ENCODE assay signal across 33 cellular contexts in the genomic region with DNA sequence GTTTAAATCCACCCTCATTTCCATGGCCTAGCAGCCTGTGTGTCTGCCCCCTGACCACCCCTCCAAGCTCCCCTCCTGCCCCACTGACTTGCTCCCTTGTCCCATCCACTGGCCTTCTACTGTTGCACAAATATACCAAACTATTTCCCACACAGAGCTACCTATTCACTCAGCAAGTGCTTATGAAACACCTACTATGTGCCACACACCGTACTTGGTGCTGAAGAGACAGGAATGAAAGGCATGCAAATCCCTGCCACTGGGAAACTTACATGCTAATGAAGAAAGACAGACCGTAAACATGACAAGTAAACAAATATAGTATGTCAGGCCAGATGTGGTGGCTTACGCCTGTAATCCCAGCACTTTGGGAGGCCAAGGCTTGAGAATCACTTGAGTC. TPM values are rescaled to one million over a fixed set of nuclear protein-coding genes. Genes with fewer than 3 reads are reported as not detected.
DNase-seq lines count a peak whose midpoint lies in the region; ATAC-seq, FAIRE-seq and TF ChIP-seq lines count a peak whose summit lies in the region.
"Had no signal": no experiment of that assay in that cellular context is flagged by ENCODE, and none has a peak within 500 bp of the region (broad histone marks: within the 10 kb centered on the region; RNA-seq: fewer than 3 reads in every experiment).

No MANE protein-coding gene starts in this region.

- intact Hi-C loops in HepG2 (cut with micrococcal nuclease; ENCODE audit: unreplicated experiment) = no loop called here
- intact Hi-C loops in right lobe of liver (cut with DNase I) = no loop called here
- intact Hi-C loops in K562 (cut with micrococcal nuclease) = no loop called here
- intact Hi-C loops in heart left ventricle (cut with DNase I) = no loop called here

- H3K9ac ChIP-seq in HepG2 (ENCODE audit: insufficient read depth, low read depth, low read length) = no peak overlapping the region
- H3K9ac ChIP-seq in K562 (ENCODE audit: insufficient read depth in 1 of 2, low read depth in 2 of 2, low read length in 2 of 2) = no peak overlapping the region
- H3K9ac ChIP-seq: BLaER1; BLaER1 treated with 17β-estradiol and CSF1 and Interleukin-3, amounts not matched to agents 10 nM and 100 nM had no signal

- H3K27ac ChIP-seq in HepG2 (ENCODE audit: extremely low read length, insufficient read depth, low read length) = no peak overlapping the region
- H3K27ac ChIP-seq in right lobe of liver = no peak overlapping the region
- H3K27ac ChIP-seq in K562 (ENCODE audit: extremely low read depth, low read depth, low read length) = no peak overlapping the region
- no peak overlapping the region for H3K27ac ChIP-seq in heart left ventricle
- H3K27ac ChIP-seq: 22Rv1; A549; BLaER1; BLaER1 treated with 17β-estradiol and CSF1 and Interleukin-3, amounts not matched to agents 10 nM and 100 nM; C4-2B had no signal

- H3K9me1 ChIP-seq in K562 (ENCODE audit: control insufficient read depth, insufficient read depth, low read length) = no peaks in the 10 kb centered on the region

- BruUV-seq in HepG2 (replicated peaks; lab: Mats Ljungman, UMichigan) (no TSS peak), K562 (replicated peaks; lab: Mats Ljungman, UMichigan) (no TSS peak)

- TF ChIP-seq RAD21 in HepG2 (CRISPR knock-in tag; IDR thresholded peaks at IDR 0.05) (no peak), K562 (CRISPR knock-in tag; conservative IDR thresholded peaks at IDR 0.05 in 1 of 2, IDR thresholded peaks at IDR 0.05 in 1 of 2) (no peak)

- TF ChIP-seq POLR2A in HepG2 (IDR thresholded peaks at IDR 0.05; ENCODE audit: insufficient read depth in 1 of 2, low read depth in 2 of 2, low read length in 2 of 2) = no peak
- no peak for TF ChIP-seq POLR2A in right lobe of liver (IDR thresholded peaks at IDR 0.05)
- no peak for TF ChIP-seq POLR2A in K562 (conservative IDR thresholded peaks at IDR 0.05)
- no peak for TF ChIP-seq POLR2A in heart left ventricle (IDR thresholded peaks at IDR 0.05)

- POLR2A ChIA-PET in HepG2 (lab: Yijun Ruan, JAX) = no interaction called here
- POLR2A ChIA-PET in K562 (lab: Yijun Ruan, JAX) = no interaction called here

- H4K20me1 ChIP-seq in HepG2 (ENCODE audit: insufficient read depth, low read length) (no peaks in the 10 kb centered on the region), K562 (replicated peaks; ENCODE audit: control insufficient read depth, insufficient read depth, low read length) (no peaks in the 10 kb centered on the region)
- H4K20me1 ChIP-seq: BLaER1; BLaER1 treated with 17β-estradiol and CSF1 and Interleukin-3, amounts not matched to agents 10 nM and 100 nM had no signal

- H3K79me2 ChIP-seq in HepG2 (ENCODE audit: insufficient read depth, low read length) (no peaks in the 10 kb centered on the region), K562 (ENCODE audit: control insufficient read depth, insufficient read depth, low read length) (no peaks in the 10 kb centered on the region)

- FAIRE-seq in HepG2 (lab: Jason Lieb, UNC) = no peak
- FAIRE-seq in K562 (lab: Jason Lieb, UNC) = no peak
- FAIRE-seq: A204.1, A549, D721Med had no signal

- CTCF ChIA-PET in HepG2 (lab: Yijun Ruan, JAX; ENCODE audit: low intra/inter-chr PET ratio, low total read pairs) = no interaction called here
- CTCF ChIA-PET in K562 (lab: Yijun Ruan, JAX; ENCODE audit: low intra/inter-chr PET ratio) = no interaction called here

- H3K4me2 ChIP-seq in HepG2 (ENCODE audit: low read depth, low read length) (no peak overlapping the region), K562 (ENCODE audit: insufficient read depth, low read length) (no peak overlapping the region)
- H3K4me2 ChIP-seq: A549; BLaER1; BLaER1 treated with 17β-estradiol and CSF1 and Interleukin-3, amounts not matched to agents 10 nM and 100 nM had no signal

- ATAC-seq in HepG2 (no peak), right lobe of liver (no peak), K562 (no peak), omental fat pad (ENCODE audit: low FRiP score) (no peak), heart left ventricle (no peak)
- ATAC-seq: A549; CD8-positive, alpha-beta T cell had no signal

- WGBS in HepG2 (ENCODE audit: low lambda C conversion rate) = 54% methylated on average over 3 of the region's 3 CpGs
- WGBS in right lobe of liver (ENCODE audit: insufficient coverage, low coverage, low lambda C conversion rate, missing lambda C conversion rate) = 72% methylated on average over 3 of the region's 3 CpGs
- WGBS in K562 (ENCODE audit: insufficient coverage, low coverage, missing lambda C conversion rate) = 41% methylated on average over 3 of the region's 3 CpGs
- 88 to 92% (median 91%) methylated on average over 3 of the region's 3 CpGs for WGBS in heart left ventricle, 4 donors

- TF ChIP-seq EP300 in HepG2 (IDR thresholded peaks at IDR 0.05; ENCODE audit: low read depth in 2 of 2, low read length in 2 of 2) = no peak
- no peak for TF ChIP-seq EP300 in HepG2 (CRISPR knock-in tag; IDR thresholded peaks at IDR 0.05; ENCODE audit: borderline replicate concordance)
- TF ChIP-seq EP300 in K562 (IDR thresholded peaks at IDR 0.05; ENCODE audit: low read length) = no peak

- TF ChIP-seq CTCF in HepG2 (CRISPR knock-in tag; IDR thresholded peaks at IDR 0.05) (no peak), right lobe of liver (IDR thresholded peaks at IDR 0.05) (no peak), K562 (IDR thresholded peaks at IDR 0.05 in 2 of 3, conservative IDR thresholded peaks at IDR 0.05 in 1 of 3; ENCODE audit: insufficient read depth in 2 of 3, low read depth in 1 of 3, low read length in 3 of 3) (no peak), omental fat pad (IDR thresholded peaks at IDR 0.05) (no peak), heart left ventricle (IDR thresholded peaks at IDR 0.05) (no peak)

- H2AFZ ChIP-seq in HepG2 (ENCODE audit: low read length) = no peak overlapping the region
- H2AFZ ChIP-seq in K562 (ENCODE audit: low read depth, low read length) = no peak overlapping the region

- H3K27me3 ChIP-seq in HepG2 (ENCODE audit: control insufficient read depth in 1 of 2, insufficient read depth in 2 of 2, low read length in 2 of 2) (no peaks in the 10 kb centered on the region), right lobe of liver (no peaks in the 10 kb centered on the region), K562 (ENCODE audit: control insufficient read depth in 2 of 2, insufficient read depth in 2 of 2, low read length in 2 of 2) (no peaks in the 10 kb centered on the region), heart left ventricle (no peaks in the 10 kb centered on the region)
- H3K27me3 ChIP-seq: BE2C; BLaER1; BLaER1 treated with 17β-estradiol and CSF1 and Interleukin-3, amounts not matched to agents 10 nM and 100 nM had no signal

- H3K9me3 ChIP-seq in HepG2 (ENCODE audit: low read length) (peaks cover 5% of the 10 kb centered on the region; the same call in 1 of the 2 replicates), right lobe of liver (no peaks in the 10 kb centered on the region), K562 (replicated peaks; ENCODE audit: control insufficient read depth, insufficient read depth, low read depth, low read length) (peaks cover 5% of the 10 kb centered on the region), heart left ventricle (peaks cover 0 to 21% (median 7%) of the 10 kb centered on the region in 12 donors)
- H3K9me3 ChIP-seq: BE2C, Caco-2 had no signal

- in situ Hi-C loops in HepG2 (cut with HindIII; ENCODE audit: extremely low pct_ligation_motif_present, low pct_unique_long_range_greater_than_20kb) (no loop called here), K562 (cut with MboI) (no loop called here)

- H3K36me3 ChIP-seq in HepG2 (replicated peaks in 1 of 2; ENCODE audit: control insufficient read depth in 1 of 2, insufficient read depth in 2 of 2, low read length in 2 of 2) = no peaks in the 10 kb centered on the region
- H3K36me3 ChIP-seq in right lobe of liver = no peaks in the 10 kb centered on the region
- H3K36me3 ChIP-seq in K562 (ENCODE audit: control insufficient read depth, insufficient read depth, low read length) = no peaks in the 10 kb centered on the region
- no peaks in the 10 kb centered on the region for H3K36me3 ChIP-seq in heart left ventricle
- H3K36me3 ChIP-seq: BE2C; BLaER1; BLaER1 treated with 17β-estradiol and CSF1 and Interleukin-3, amounts not matched to agents 10 nM and 100 nM had no signal

- 0 out of 2 replicates have a peak, but pooled peaks cover 4% of the 10 kb centered on the region for H3K4me1 ChIP-seq in HepG2 (ENCODE audit: insufficient read depth, low read length)
- H3K4me1 ChIP-seq in right lobe of liver = no peaks in the 10 kb centered on the region
- peaks cover 0 to 3% of the 10 kb centered on the region in 2 experiments; a peak in 1 of 5 replicates for H3K4me1 ChIP-seq in K562 (replicated peaks in 1 of 2; ENCODE audit: control insufficient read depth in 2 of 2, insufficient read depth in 2 of 2, low read length in 2 of 2)
- peaks cover 0 to 14% (median 4%) of the 10 kb centered on the region in 12 donors for H3K4me1 ChIP-seq in heart left ventricle
- H3K4me1 ChIP-seq: A549, BE2C, BLaER1, Caco-2 had no signal

- H3K4me3 ChIP-seq in HepG2 (replicated peaks in 1 of 3; ENCODE audit: insufficient read depth in 1 of 3, low read depth in 2 of 3, low read length in 3 of 3) (no peak overlapping the region), right lobe of liver (no peak overlapping the region), K562 (no peak overlapping the region), heart left ventricle (no peak overlapping the region)
- H3K4me3 ChIP-seq: A549; BLaER1; BLaER1 treated with 17β-estradiol and CSF1 and Interleukin-3, amounts not matched to agents 10 nM and 100 nM had no signal

- DNase-seq in HepG2 (ENCODE audit: low spot score) (no peak), right lobe of liver (no peak), K562 (ENCODE audit: extremely low read depth in 1 of 4, low spot score in 3 of 4) (no peak), islet precursor cell (peak; percentile 18), omental fat pad (ENCODE audit: low spot score) (no peak), heart left ventricle (no peak)
- DNase-seq: 8988T; ACHN; AML-193; BE2C; C1 segment of cervical spinal cord; Caco-2; Calu3; CD4-positive, alpha-beta memory T cell; CD4-positive, alpha-beta T cell; CD4-positive, CD25-positive, alpha-beta regulatory T cell; CD8-positive, alpha-beta memory T cell; CD8-positive, alpha-beta T cell; COR-L47; DMS 273 treated with DMSO at 0.1 percent for 48 hours; DMS153; DMS53; DMS79; DMS79 treated with DMSO at 0.1 percent for 48 hours; DND-41; EL had no signal

RNA-seq across cellular contexts. Expression of a gene that starts 49.9 kb away (rescaled TPM):
- total RNA-seq in HepG2 (2016; rRNA removed; fragmentation: Illumina TruSeq; extraction: Trizol) (58.9 and 84.1 TPM in 2 replicates), right lobe of liver (100 to 1,000 TPM in 1 of 6 experiments, 10 to 100 TPM in 5; 53.5 to 117 (median 88.0) TPM), K562 (2014; rRNA removed) (57.6 and 83.6 TPM in 2 replicates), K562 (2014; rRNA removed; fragmentation: Illumina TruSeq; extraction: Trizol) (131 and 133 TPM in 2 replicates), K562 (2015; rRNA removed; fragmentation: Illumina TruSeq; extraction: Trizol) (147 and 148 TPM in 2 replicates), K562 (2021) (237 and 241 TPM in 2 replicates), omental fat pad (100 to 1,000 TPM in 3 of 4 donors, 10 to 100 TPM in 1; 98.0 to 130 (median 120) TPM), heart left ventricle (100 to 1,000 TPM in 8 of 9 donors, 10 to 100 TPM in 1; 77.8 to 348 (median 237) TPM)
- 24.5 and 25.6 TPM in 2 replicates for total RNA-seq in HepG2 (2016; cell fraction: cytosol; rRNA removed; fragmentation: Illumina TruSeq; extraction: Trizol; ENCODE audit: low read depth)
- total RNA-seq in HepG2 (2016; cell fraction: insoluble cytoplasmic fraction; rRNA removed; fragmentation: Illumina TruSeq; extraction: Trizol) = 61.9 and 68.4 TPM in 2 replicates
- 41.5 and 44.2 TPM in 2 replicates for total RNA-seq in HepG2 (2016; cell fraction: membrane; rRNA removed; fragmentation: Illumina TruSeq; extraction: Trizol)
- total RNA-seq in HepG2 (2016; cell fraction: nucleus; rRNA removed; fragmentation: Illumina TruSeq; extraction: Trizol) = 33.6 and 37.1 TPM in 2 replicates
- polyA plus RNA-seq in HepG2 (2011; rRNA removed) (68.8 and 76.9 TPM in 2 replicates), K562 (2011; rRNA removed) (119 and 122 TPM in 2 replicates), K562 (2014; fragmentation: Illumina TruSeq; extraction: Trizol) (259 and 297 TPM in 2 replicates), K562 (2014; fragmentation: Nextera tagmentation; extraction: Ambion mirVana) (100 to 1,000 TPM in 1 of 2 experiments, 10 to 100 TPM in 1; 70.0 to 115 TPM), K562 (2014; rRNA removed) (125 and 134 TPM in 2 replicates), heart left ventricle (100 to 1,000 TPM; 228 to 255 TPM)
- 107 and 113 TPM in 2 replicates for polyA plus RNA-seq in HepG2 (2011; cell fraction: cytosol; rRNA removed)
- polyA plus RNA-seq in HepG2 (2011; cell fraction: nucleus; rRNA removed) = 34.6 and 35.9 TPM in 2 replicates
- 142 and 153 TPM in 2 replicates for polyA plus RNA-seq in HepG2 (2012)
- 87.3 and 97.7 TPM in 2 replicates for polyA plus RNA-seq in HepG2 (2016; cell fraction: cytosol; fragmentation: Illumina TruSeq; extraction: Trizol; ENCODE audit: low read depth)
- 211 and 248 TPM in 2 replicates for polyA plus RNA-seq in HepG2 (2016; cell fraction: insoluble cytoplasmic fraction; fragmentation: Illumina TruSeq; extraction: Trizol; ENCODE audit: low read depth)
- 103 and 116 TPM in 2 replicates for polyA plus RNA-seq in HepG2 (2016; cell fraction: membrane; fragmentation: Illumina TruSeq; extraction: Trizol; ENCODE audit: low read depth)
- polyA plus RNA-seq in HepG2 (2016; cell fraction: nucleus; fragmentation: Illumina TruSeq; extraction: Trizol; ENCODE audit: insufficient read depth, low read depth) = 131 and 139 TPM in 2 replicates
- polyA minus RNA-seq in HepG2 (2011; rRNA and poly(A)+ RNA removed; ENCODE audit: low replicate concordance) = 37.1 and 54.9 TPM in 2 replicates
- polyA minus RNA-seq in HepG2 (2011; cell fraction: cytosol; rRNA and poly(A)+ RNA removed) = 49.6 and 56.8 TPM in 2 replicates
- polyA minus RNA-seq in HepG2 (2011; cell fraction: nucleus; rRNA and poly(A)+ RNA removed) = 19.3 and 21.5 TPM in 2 replicates
- total RNA-seq in K562 (2011; cell fraction: chromatin; rRNA removed; ENCODE audit: low replicate concordance) = 58.6 and 64.0 TPM in 2 replicates
- total RNA-seq in K562 (2011; cell fraction: nucleolus; rRNA removed) = 43.2 and 43.8 TPM in 2 replicates
- total RNA-seq in K562 (2011; cell fraction: nucleoplasm; rRNA removed) = 40.0 and 41.2 TPM in 2 replicates
- 110 and 143 TPM in 2 replicates for polyA plus RNA-seq in K562 (2011; cell fraction: cytosol; rRNA removed)
- 38.1 and 62.3 TPM in 2 replicates for polyA plus RNA-seq in K562 (2011; cell fraction: nucleus; rRNA removed)
- polyA plus RNA-seq in K562 (2012) = 277 and 310 TPM in 2 replicates
- polyA minus RNA-seq in K562 (2011; rRNA and poly(A)+ RNA removed) = 103 TPM in 2 replicates
- polyA minus RNA-seq in K562 (2011; cell fraction: cytosol; rRNA and poly(A)+ RNA removed) = 60.0 and 82.1 TPM in 2 replicates
- polyA minus RNA-seq in K562 (2011; cell fraction: nucleus; rRNA and poly(A)+ RNA removed) = 10.9 and 20.8 TPM in 2 replicates
